ENCODE assay signal across 20 cellular contexts in genomic region chr11:81674211-81674610, GRCh38.
A peak's percentile ranks its signal among the peaks of the same experiment; 100 is the strongest.
DNase-seq lines count a peak whose midpoint lies in the region; ATAC-seq, FAIRE-seq and TF ChIP-seq lines count a peak whose summit lies in the region.
"Had no signal": no experiment of that assay in that cellular context is flagged by ENCODE, and none has a peak within 500 bp of the region (broad histone marks: within the 10 kb centered on the region; RNA-seq: fewer than 3 reads in every experiment).

No MANE protein-coding gene starts in this region.

- H3K4me3 ChIP-seq in astrocyte (ENCODE audit: insufficient read depth, low read depth, low read length) (no peak overlapping the region), SJCRH30 (no peak overlapping the region), right atrium auricular region (no peak overlapping the region)
- H3K4me3 ChIP-seq: A549, ascending aorta, colonic mucosa, GM23248 had no signal

- peaks cover 2 to 5% of the 10 kb centered on the region in 2 donors for H3K9me3 Mint-ChIP-seq in activated T-cell treated with anti-CD3 and anti-CD28 coated beads, Interleukin-2, amount 50 U/mL, for 72 hours
- H3K9me3 Mint-ChIP-seq in activated T-cell treated with anti-CD3 and anti-CD28 coated beads, Interleukin-2, amount 50 U/mL, for 24 hours, result no peaks in the 10 kb centered on the region
- no peaks in the 10 kb centered on the region for H3K9me3 Mint-ChIP-seq in astrocyte (ENCODE audit: unreplicated experiment)

- no peak for FAIRE-seq in astrocyte (lab: Jason Lieb, UNC)
- FAIRE-seq: A549 had no signal

- no peak overlapping the region for H2AFZ ChIP-seq in astrocyte (ENCODE audit: low read depth, low read length)
- H2AFZ ChIP-seq: GM23248 had no signal

- H3K9me3 ChIP-seq in astrocyte (ENCODE audit: insufficient read depth, low read depth, low read length), result no peaks in the 10 kb centered on the region
- H3K9me3 ChIP-seq in SJCRH30 (replicated peaks), result no peaks in the 10 kb centered on the region
- H3K9me3 ChIP-seq in right atrium auricular region, result peaks cover 4 to 12% of the 10 kb centered on the region in 2 donors
- H3K9me3 ChIP-seq: A549, ascending aorta, colonic mucosa had no signal

- H3K27ac Mint-ChIP-seq in activated T-cell treated with anti-CD3 and anti-CD28 coated beads, Interleukin-2, amount 50 U/mL, for 72 hours, result no peak overlapping the region
- H3K27ac Mint-ChIP-seq in activated T-cell treated with anti-CD3 and anti-CD28 coated beads, Interleukin-2, amount 50 U/mL, for 24 hours, result no peak overlapping the region
- peak overlapping the region; percentile 41 for H3K27ac Mint-ChIP-seq in astrocyte (ENCODE audit: unreplicated experiment)

- H3K79me2 ChIP-seq in astrocyte (ENCODE audit: insufficient read depth, low read length), result no peaks in the 10 kb centered on the region

- DNase-seq in activated T-cell treated with anti-CD3 and anti-CD28 coated beads, Interleukin-2, amount 50 U/mL, for 72 hours, result peak; percentile 2 to 19
- no peak for DNase-seq in activated T-cell treated with anti-CD3 and anti-CD28 coated beads, Interleukin-2, amount 50 U/mL, for 24 hours
- DNase-seq in astrocyte (ENCODE audit: low read depth), result no peak
- DNase-seq in SJCRH30, result no peak
- no peak for DNase-seq in right atrium auricular region (ENCODE audit: low spot score)
- DNase-seq: activated gamma-delta T cell treated with Interleukin-2 at 50 U/mL for 16 hours, C1 segment of cervical spinal cord, colonic mucosa, GM23248, left cardiac atrium, NCI-H1417, NCI-H2227 treated with DMSO at 0.1 percent for 48 hours, retina, RPMI8226, substantia nigra had no signal

- no peaks in the 10 kb centered on the region for H3K4me1 Mint-ChIP-seq in activated T-cell treated with anti-CD3 and anti-CD28 coated beads, Interleukin-2, amount 50 U/mL, for 72 hours (ENCODE audit: low read depth)
- no peaks in the 10 kb centered on the region for H3K4me1 Mint-ChIP-seq in activated T-cell treated with anti-CD3 and anti-CD28 coated beads, Interleukin-2, amount 50 U/mL, for 24 hours (ENCODE audit: low read depth)
- H3K4me1 Mint-ChIP-seq in astrocyte (ENCODE audit: low read depth, unreplicated experiment), result peaks cover 11% of the 10 kb centered on the region

- H3K4me1 ChIP-seq in astrocyte (ENCODE audit: insufficient read depth, low read length) (no peaks in the 10 kb centered on the region), SJCRH30 (no peaks in the 10 kb centered on the region), right atrium auricular region (no peaks in the 10 kb centered on the region)
- H3K4me1 ChIP-seq: A549, ascending aorta, colonic mucosa had no signal

- ATAC-seq in activated T-cell treated with anti-CD3 and anti-CD28 coated beads, Interleukin-2, amount 50 U/mL, for 72 hours (replicated peaks in 1 of 2), result peak; percentile 51 to 77
- ATAC-seq in GM21529 (IDR thresholded peaks at IDR 0.05; ENCODE audit: unreplicated experiment), result peak; percentile 85
- peak; percentile 61 for ATAC-seq in HG03159 (IDR thresholded peaks at IDR 0.05; ENCODE audit: unreplicated experiment)
- no peak for ATAC-seq in HG03460 (IDR thresholded peaks at IDR 0.05; ENCODE audit: unreplicated experiment)
- ATAC-seq: A549, left cardiac atrium had no signal

- H3K27me3 Mint-ChIP-seq in activated T-cell treated with anti-CD3 and anti-CD28 coated beads, Interleukin-2, amount 50 U/mL, for 72 hours (ENCODE audit: low read depth), result no peaks in the 10 kb centered on the region
- no peaks in the 10 kb centered on the region for H3K27me3 Mint-ChIP-seq in activated T-cell treated with anti-CD3 and anti-CD28 coated beads, Interleukin-2, amount 50 U/mL, for 24 hours
- no peaks in the 10 kb centered on the region for H3K27me3 Mint-ChIP-seq in astrocyte (ENCODE audit: low read depth, unreplicated experiment)

- no peaks in the 10 kb centered on the region for H3K36me3 Mint-ChIP-seq in activated T-cell treated with anti-CD3 and anti-CD28 coated beads, Interleukin-2, amount 50 U/mL, for 72 hours (ENCODE audit: insufficient read depth in 2 of 2)
- H3K36me3 Mint-ChIP-seq in activated T-cell treated with anti-CD3 and anti-CD28 coated beads, Interleukin-2, amount 50 U/mL, for 24 hours (ENCODE audit: low read depth), result no peaks in the 10 kb centered on the region
- no peaks in the 10 kb centered on the region for H3K36me3 Mint-ChIP-seq in astrocyte (ENCODE audit: low read depth, unreplicated experiment)

- H3K36me3 ChIP-seq in astrocyte (ENCODE audit: insufficient read depth, low read length) (no peaks in the 10 kb centered on the region), SJCRH30 (no peaks in the 10 kb centered on the region), right atrium auricular region (no peaks in the 10 kb centered on the region)
- H3K36me3 ChIP-seq: ascending aorta, colonic mucosa had no signal

- no peak overlapping the region for H3K4me2 ChIP-seq in astrocyte (ENCODE audit: low read length)
- H3K4me2 ChIP-seq: A549 had no signal

- TF ChIP-seq CTCF in astrocyte (IDR thresholded peaks at IDR 0.05; ENCODE audit: insufficient read depth, low read depth, low read length), result no peak
- no peak for TF ChIP-seq CTCF in right atrium auricular region (IDR thresholded peaks at IDR 0.05)

- no peak overlapping the region for H3K27ac ChIP-seq in astrocyte (ENCODE audit: low read depth, low read length)
- H3K27ac ChIP-seq in SJCRH30, result no peak overlapping the region
- no peak overlapping the region for H3K27ac ChIP-seq in right atrium auricular region
- H3K27ac ChIP-seq: A549, ascending aorta, colonic mucosa, GM23248 had no signal

- no peaks in the 10 kb centered on the region for H3K27me3 ChIP-seq in astrocyte (ENCODE audit: insufficient read depth, low read length)
- H3K27me3 ChIP-seq in SJCRH30, result no peaks in the 10 kb centered on the region
- no peaks in the 10 kb centered on the region for H3K27me3 ChIP-seq in right atrium auricular region
- H3K27me3 ChIP-seq: ascending aorta, colonic mucosa had no signal

- H3K9ac ChIP-seq in astrocyte (ENCODE audit: low read length), result no peak overlapping the region
- H3K9ac ChIP-seq: GM23248 had no signal

- no peak overlapping the region for H3K4me3 Mint-ChIP-seq in activated T-cell treated with anti-CD3 and anti-CD28 coated beads, Interleukin-2, amount 50 U/mL, for 72 hours
- no peak overlapping the region for H3K4me3 Mint-ChIP-seq in activated T-cell treated with anti-CD3 and anti-CD28 coated beads, Interleukin-2, amount 50 U/mL, for 24 hours
- H3K4me3 Mint-ChIP-seq in astrocyte (ENCODE audit: unreplicated experiment), result no peak overlapping the region

- H4K20me1 ChIP-seq in astrocyte (ENCODE audit: insufficient read depth, low read length), result no peaks in the 10 kb centered on the region

Comparison
In these comparisons a context has a peak if more than half of its experiments do, and no peak if none do; other contexts are left out.
1. DNase-seq: peak in activated T-cell treated with anti-CD3 and anti-CD28 coated beads, Interleukin-2, amount 50 U/mL, for 72 hours (2 of 2); none in activated T-cell treated with anti-CD3 and anti-CD28 coated beads, Interleukin-2, amount 50 U/mL, for 24 hours (single experiment), astrocyte (single experiment), SJCRH30 (0 of 2) and right atrium auricular region (single experiment).